In the genomic region with DNA sequence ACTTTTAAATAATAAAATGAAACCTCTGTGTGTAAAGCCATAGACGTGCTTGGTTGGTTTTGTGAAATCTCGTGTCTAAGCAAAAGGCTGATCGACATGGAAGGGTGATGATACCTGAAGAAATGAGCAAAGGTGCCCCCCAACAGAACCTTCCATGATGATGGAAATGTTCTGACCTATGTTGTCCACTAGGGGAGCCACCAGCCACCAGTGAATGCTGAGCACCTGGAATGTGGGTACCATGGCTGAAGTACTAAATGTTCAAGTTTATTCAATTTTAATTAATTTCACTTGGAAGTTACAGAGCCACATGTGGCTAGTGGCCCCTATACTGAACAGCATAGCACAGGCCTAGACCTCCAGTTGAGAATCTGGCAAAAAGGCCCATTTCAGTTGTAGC, we compare ENCODE assay signal across 10 cellular contexts.
DNase-seq lines count a peak whose midpoint lies in the region; ATAC-seq, FAIRE-seq and TF ChIP-seq lines count a peak whose summit lies in the region.
"Had no signal": no experiment of that assay in that cellular context is flagged by ENCODE, and none has a peak within 500 bp of the region (broad histone marks: within the 10 kb centered on the region; RNA-seq: fewer than 3 reads in every experiment).

No MANE protein-coding gene starts in this region.

- no peak for DNase-seq in AG04450 (ENCODE audit: low read depth, low spot score)
- DNase-seq in GM20000 (ENCODE audit: low spot score): no peak
- DNase-seq in WTC11 (ENCODE audit: low spot score): peak; percentile 38
- no peak for DNase-seq in keratinocyte (ENCODE audit: low read depth, low spot score)
- DNase-seq in activated naive CD4-positive, alpha-beta T cell treated with Interleukin-2 at 50 U/mL for 16 hours: no peak
- DNase-seq in spleen: no peak
- DNase-seq in NOMO-1 treated with DMSO at 0.1 percent for 48 hours (lab: John Stamatoyannopoulos, UW; ENCODE audit: unreplicated experiment): no peak
- DNase-seq: activated CD4-positive, alpha-beta T cell treated with anti-CD3 and anti-CD28 coated beads, Interleukin-2, amount 50 U/mL, for 48 hours; stimulated activated naive CD8-positive, alpha-beta T cell treated with anti-CD3 and anti-CD28 coated beads, Interleukin-15, Interleukin-2, amounts not matched to agents 100 U/mL and 50 U/mL, for 24 hours had no signal

- H3K27me3 Mint-ChIP-seq in WTC11 (ENCODE audit: low read depth): no peaks in the 10 kb centered on the region; the same call in 1 of the 2 replicates

- ATAC-seq in WTC11 (peak; percentile 71; the same call in 1 of the 2 replicates), GM19463 (IDR thresholded peaks at IDR 0.05; ENCODE audit: unreplicated experiment) (no peak)
- ATAC-seq: stimulated activated naive CD8-positive, alpha-beta T cell treated with anti-CD3 and anti-CD28 coated beads, Interleukin-15, Interleukin-2, amounts not matched to agents 100 U/mL and 50 U/mL, for 24 hours had no signal

- no peaks in the 10 kb centered on the region for H3K36me3 Mint-ChIP-seq in WTC11

- dilution Hi-C loops in keratinocyte (cut with MboI; ENCODE audit: extremely low pct_ligation_motif_present, low sequenced_read_pairs): loop anchor here (5.0 kb wide), 1 partner anchor 202 kb away; a partner anchor contains a TSS

- H3K4me1 ChIP-seq in keratinocyte (ENCODE audit: control insufficient read depth, extremely low read depth, insufficient read depth, low read length) (no peaks in the 10 kb centered on the region), spleen (peaks cover 0 to 6% (median 0%) of the 10 kb centered on the region in 6 donors)

- H4K20me1 ChIP-seq in keratinocyte (ENCODE audit: control insufficient read depth, extremely low read depth, insufficient read depth, low read length): no peaks in the 10 kb centered on the region

- H3K9me3 ChIP-seq in AG04450 (ENCODE audit: control insufficient read depth, insufficient read depth, low read length): no peaks in the 10 kb centered on the region
- no peaks in the 10 kb centered on the region for H3K9me3 ChIP-seq in keratinocyte (ENCODE audit: control insufficient read depth, low read depth, low read length)
- H3K9me3 ChIP-seq in spleen: no peaks in the 10 kb centered on the region

- H3K4me2 ChIP-seq in keratinocyte (ENCODE audit: control insufficient read depth, extremely low read depth, insufficient read depth, low read depth, low read length): no peak overlapping the region

- H3K4me3 ChIP-seq in AG04450 (ENCODE audit: low read depth, low read length) (no peak overlapping the region), keratinocyte (ENCODE audit: control insufficient read depth in 2 of 3, extremely low read depth in 1 of 3, insufficient read depth in 2 of 3, low read depth in 1 of 3, low read length in 3 of 3) (no peak overlapping the region), spleen (no peak overlapping the region)

- H3K4me3 Mint-ChIP-seq in WTC11: no peak overlapping the region

- no peak overlapping the region for H3K27ac ChIP-seq in AG04450 (ENCODE audit: low read depth, low read length)
- no peak overlapping the region for H3K27ac ChIP-seq in keratinocyte (ENCODE audit: control insufficient read depth, insufficient read depth, low read length)
- no peak overlapping the region for H3K27ac ChIP-seq in spleen

- H2AFZ ChIP-seq in keratinocyte (ENCODE audit: control insufficient read depth, low read length): no peak overlapping the region

- POLR2A ChIA-PET in AG04450 (lab: Yijun Ruan, JAX): no interaction called here
- POLR2A ChIA-PET in WTC11 (lab: Charles Lee): no interaction called here

- 75 to 88% (median 84%) methylated on average over 3 of the region's 3 CpGs for WGBS in spleen, 5 donors

- TF ChIP-seq CTCF in AG04450 (IDR thresholded peaks at IDR 0.05; ENCODE audit: low read depth, low read length) (peak; percentile 31; the same call in 1 of the 2 replicates), GM20000 (IDR thresholded peaks at IDR 0.05; ENCODE audit: extremely low read depth, missing control alignments) (peak; percentile 42), WTC11 (IDR thresholded peaks at IDR 0.05) (peak; percentile 73), keratinocyte (optimal IDR thresholded peaks at IDR 0.05 in 1 of 3, IDR thresholded peaks at IDR 0.05 in 1 of 3, conservative IDR thresholded peaks at IDR 0.05 in 1 of 3; ENCODE audit: extremely low read depth in 1 of 3, insufficient read depth in 2 of 3, low read length in 3 of 3) (peak; percentile 52 to 61 (median 57)), spleen (IDR thresholded peaks at IDR 0.05 in 8 of 11, conservative IDR thresholded peaks at IDR 0.05 in 3 of 11) (peak in 4 of 11 experiments; percentile 10 to 44 (median 13))

- H3K79me2 ChIP-seq in keratinocyte (ENCODE audit: control insufficient read depth, insufficient read depth, low read length): no peaks in the 10 kb centered on the region

- FAIRE-seq in keratinocyte (lab: Jason Lieb, UNC): no peak

- H3K36me3 ChIP-seq in keratinocyte (ENCODE audit: control insufficient read depth in 2 of 2, extremely low read depth in 1 of 2, insufficient read depth in 2 of 2, low read length in 2 of 2) (no peaks in the 10 kb centered on the region), spleen (no peaks in the 10 kb centered on the region)

- peaks cover 13% of the 10 kb centered on the region for H3K9me3 Mint-ChIP-seq in WTC11

- no peak overlapping the region for H3K9ac ChIP-seq in keratinocyte (ENCODE audit: control insufficient read depth, extremely low read depth, insufficient read depth, low read length)

- no peak overlapping the region for H3K27ac Mint-ChIP-seq in WTC11

- no peaks in the 10 kb centered on the region for H3K9me1 ChIP-seq in keratinocyte (ENCODE audit: control insufficient read depth, extremely low read depth, insufficient read depth, low read length)

- H3K4me1 Mint-ChIP-seq in WTC11: no peaks in the 10 kb centered on the region

- H3K27me3 ChIP-seq in AG04450 (ENCODE audit: control insufficient read depth, insufficient read depth, low read length): no peaks in the 10 kb centered on the region
- no peaks in the 10 kb centered on the region for H3K27me3 ChIP-seq in keratinocyte (ENCODE audit: control insufficient read depth, extremely low read depth, insufficient read depth, low read length)
- peaks cover 0 to 27% (median 8%) of the 10 kb centered on the region in 7 donors for H3K27me3 ChIP-seq in spleen (replicated peaks in 1 of 7)

- intact Hi-C loops in spleen (cut with DNase I; ENCODE audit: low total_unique reads): loop anchor here (5.0 kb wide), 1 partner anchor 317 kb away; no protein-coding TSS in a partner anchor

- no peak for TF ChIP-seq POLR2A in spleen (IDR thresholded peaks at IDR 0.05)

- CTCF ChIA-PET in AG04450 (lab: Charles Lee) (interaction anchor here (0.8 to 2.6 kb wide), 10 partner anchors 10 to 317 kb away, joined by 3 to 20 read pairs (median 4); no protein-coding TSS in a partner anchor), WTC11 (lab: Charles Lee) (interaction anchor here (1.0 to 5.6 kb wide), 9 partner anchors 18 to 318 kb away, joined by 3 to 38 read pairs (median 5); a partner anchor contains a TSS)

TF ChIP-seq in WTC11, 78 proteins besides CTCF, POLR2A, EP300 and RAD21 (continues in another document):
- TF ChIP-seq EMX1 (CRISPR knock-in tag; IDR thresholded peaks at IDR 0.05) (no peak), ZNF396 (CRISPR knock-in tag; IDR thresholded peaks at IDR 0.05; ENCODE audit: borderline replicate concordance) (no peak), NR1H2 (CRISPR knock-in tag; IDR thresholded peaks at IDR 0.05) (no peak), SMAD3 (CRISPR knock-in tag; IDR thresholded peaks at IDR 0.05; ENCODE audit: borderline replicate concordance) (no peak), ESRRA (CRISPR knock-in tag; IDR thresholded peaks at IDR 0.05; ENCODE audit: borderline replicate concordance) (no peak), SP1 (CRISPR knock-in tag; conservative IDR thresholded peaks at IDR 0.05) (no peak), MXD4 (CRISPR knock-in tag; IDR thresholded peaks at IDR 0.05; ENCODE audit: borderline replicate concordance) (no peak), ZNF416 (CRISPR knock-in tag; IDR thresholded peaks at IDR 0.05) (no peak), MYBL2 (CRISPR knock-in tag; IDR thresholded peaks at IDR 0.05) (no peak), FOXK1 (CRISPR knock-in tag; IDR thresholded peaks at IDR 0.05) (no peak)
- TF ChIP-seq, protein P1, sequence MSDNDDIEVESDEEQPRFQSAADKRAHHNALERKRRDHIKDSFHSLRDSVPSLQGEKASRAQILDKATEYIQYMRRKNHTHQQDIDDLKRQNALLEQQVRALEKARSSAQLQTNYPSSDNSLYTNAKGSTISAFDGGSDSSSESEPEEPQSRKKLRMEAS (CRISPR knock-in tag; IDR thresholded peaks at IDR 0.05): no peak
- TF ChIP-seq, protein P2, sequence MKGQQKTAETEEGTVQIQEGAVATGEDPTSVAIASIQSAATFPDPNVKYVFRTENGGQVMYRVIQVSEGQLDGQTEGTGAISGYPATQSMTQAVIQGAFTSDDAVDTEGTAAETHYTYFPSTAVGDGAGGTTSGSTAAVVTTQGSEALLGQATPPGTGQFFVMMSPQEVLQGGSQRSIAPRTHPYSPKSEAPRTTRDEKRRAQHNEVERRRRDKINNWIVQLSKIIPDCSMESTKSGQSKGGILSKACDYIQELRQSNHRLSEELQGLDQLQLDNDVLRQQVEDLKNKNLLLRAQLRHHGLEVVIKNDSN (CRISPR knock-in tag; IDR thresholded peaks at IDR 0.05): no peak
- TF ChIP-seq, protein P3, sequence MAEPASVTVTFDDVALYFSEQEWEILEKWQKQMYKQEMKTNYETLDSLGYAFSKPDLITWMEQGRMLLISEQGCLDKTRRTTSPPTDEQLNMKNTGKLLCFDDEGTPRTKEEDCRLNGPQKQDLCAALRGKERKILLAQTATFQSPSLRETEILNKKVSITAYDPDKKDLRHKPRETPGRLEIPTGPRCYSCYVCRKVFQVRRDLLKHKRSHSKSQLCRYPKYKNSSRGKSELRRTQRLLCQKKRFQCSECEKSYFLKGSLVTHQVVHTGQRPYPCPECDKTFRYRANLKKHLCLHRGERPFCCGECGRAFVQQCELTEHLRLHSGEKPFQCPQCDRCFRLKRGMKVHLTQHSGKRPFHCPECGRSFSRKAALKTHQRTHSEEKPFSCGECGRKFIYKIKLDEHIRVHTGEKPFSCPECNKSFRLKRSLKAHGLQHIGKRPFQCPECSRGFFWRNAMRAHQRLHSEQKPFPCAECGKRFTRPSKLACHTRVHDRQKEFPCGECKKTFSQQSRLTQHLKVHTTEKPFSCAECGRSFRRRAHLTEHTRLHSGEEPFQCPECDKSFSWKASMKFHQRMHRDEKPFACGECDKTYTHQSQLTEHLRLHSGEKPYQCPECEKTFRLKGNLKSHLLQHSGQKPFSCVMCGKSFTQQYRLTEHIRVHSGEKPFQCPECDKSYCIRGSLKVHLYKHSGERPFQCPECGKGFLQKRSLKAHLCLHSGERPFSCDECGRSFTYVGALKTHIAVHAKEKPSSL (CRISPR knock-in tag; conservative IDR thresholded peaks at IDR 0.05): no peak
